ENCODE assay signal across 9 cellular contexts in genomic region chr13:114049026-114049425, GRCh38.
DNase-seq lines count a peak whose midpoint lies in the region; ATAC-seq and TF ChIP-seq lines count a peak whose summit lies in the region.
"Had no signal": no experiment of that assay in that cellular context is flagged by ENCODE, and none has a peak within 500 bp of the region (broad histone marks: within the 10 kb centered on the region; RNA-seq: fewer than 3 reads in every experiment).

No MANE protein-coding gene starts in this region.

- ATAC-seq in GM18909 (IDR thresholded peaks at IDR 0.05; ENCODE audit: poor library complexity, unreplicated experiment) (peak; percentile 72), HG03354 (IDR thresholded peaks at IDR 0.05; ENCODE audit: poor library complexity, severe bottlenecking, unreplicated experiment) (peak; percentile 56)

- no peaks in the 10 kb centered on the region for H3K9me3 Mint-ChIP-seq in activated T-helper 2 cell treated with anti-CD3 and anti-CD28 coated beads, Interferon-gamma antibody, Interleukin-2, Interleukin-4, amounts not matched to agents 10 μg/mL and 5 μg/mL and 100 μg/mL, durations not matched to agents 14 hours and 24 hours and 36 hours
- no peaks in the 10 kb centered on the region for H3K9me3 Mint-ChIP-seq in chondrocyte (ENCODE audit: low read depth)

- TF ChIP-seq CTCF in chondrocyte (IDR thresholded peaks at IDR 0.05), result no peak

- H3K4me3 ChIP-seq in H7 (ENCODE audit: insufficient read depth, low read depth, low read length), result no peak overlapping the region

- no peak for DNase-seq in activated T-helper 2 cell treated with anti-CD3 and anti-CD28 coated beads, Interferon-gamma antibody, Interleukin-2, Interleukin-4, amounts not matched to agents 10 μg/mL and 5 μg/mL and 100 μg/mL, durations not matched to agents 14 hours and 24 hours and 36 hours (ENCODE audit: low spot score)
- DNase-seq in stimulated activated CD4-positive, alpha-beta T cell treated with anti-CD3 and anti-CD28 coated beads, Interleukin-4, amount 100 ng/mL, for 48 hours (ENCODE audit: low read depth in 2 of 2), result peak; percentile 41 to 61
- DNase-seq in T-helper 9 cell, result no peak
- DNase-seq in chondrocyte (ENCODE audit: low spot score), result no peak
- no peak for DNase-seq in H7
- no peak for DNase-seq in erythroblast (lab: John Stamatoyannopoulos, UW)
- DNase-seq: NCI-H1105 had no signal

- no peak for TF ChIP-seq POLR2A in erythroblast (IDR thresholded peaks at IDR 0.05; ENCODE audit: low read length)

- peaks cover 12% of the 10 kb centered on the region for H3K4me1 Mint-ChIP-seq in activated T-helper 2 cell treated with anti-CD3 and anti-CD28 coated beads, Interferon-gamma antibody, Interleukin-2, Interleukin-4, amounts not matched to agents 10 μg/mL and 5 μg/mL and 100 μg/mL, durations not matched to agents 14 hours and 24 hours and 36 hours (ENCODE audit: low read depth)
- H3K4me1 Mint-ChIP-seq in chondrocyte (ENCODE audit: low read depth), result peaks cover 36% of the 10 kb centered on the region

- peaks cover 14% of the 10 kb centered on the region for H3K36me3 Mint-ChIP-seq in activated T-helper 2 cell treated with anti-CD3 and anti-CD28 coated beads, Interferon-gamma antibody, Interleukin-2, Interleukin-4, amounts not matched to agents 10 μg/mL and 5 μg/mL and 100 μg/mL, durations not matched to agents 14 hours and 24 hours and 36 hours (ENCODE audit: low read depth)
- peaks cover 12% of the 10 kb centered on the region for H3K36me3 Mint-ChIP-seq in chondrocyte (ENCODE audit: low read depth)

- intact Hi-C loops in activated T-helper 2 cell treated with anti-CD3 and anti-CD28 coated beads, Interferon-gamma antibody, Interleukin-2, Interleukin-4, amounts not matched to agents 10 μg/mL and 5 μg/mL and 100 μg/mL, durations not matched to agents 14 hours and 24 hours and 36 hours (cut with micrococcal nuclease), result no loop called here

- no peaks in the 10 kb centered on the region for H3K27me3 ChIP-seq in H7 (ENCODE audit: control insufficient read depth, insufficient read depth, low read length)

- no peak overlapping the region for H3K4me3 Mint-ChIP-seq in activated T-helper 2 cell treated with anti-CD3 and anti-CD28 coated beads, Interferon-gamma antibody, Interleukin-2, Interleukin-4, amounts not matched to agents 10 μg/mL and 5 μg/mL and 100 μg/mL, durations not matched to agents 14 hours and 24 hours and 36 hours (ENCODE audit: low read depth)
- no peak overlapping the region for H3K4me3 Mint-ChIP-seq in chondrocyte (ENCODE audit: unreplicated experiment)

- H3K36me3 ChIP-seq in H7 (replicated peaks; ENCODE audit: control insufficient read depth, insufficient read depth, low read length), result no peaks in the 10 kb centered on the region

- no peaks in the 10 kb centered on the region for H3K27me3 Mint-ChIP-seq in activated T-helper 2 cell treated with anti-CD3 and anti-CD28 coated beads, Interferon-gamma antibody, Interleukin-2, Interleukin-4, amounts not matched to agents 10 μg/mL and 5 μg/mL and 100 μg/mL, durations not matched to agents 14 hours and 24 hours and 36 hours (ENCODE audit: low read depth)
- H3K27me3 Mint-ChIP-seq in chondrocyte (ENCODE audit: low read depth), result no peaks in the 10 kb centered on the region

- peak overlapping the region; percentile 35 for H3K27ac Mint-ChIP-seq in activated T-helper 2 cell treated with anti-CD3 and anti-CD28 coated beads, Interferon-gamma antibody, Interleukin-2, Interleukin-4, amounts not matched to agents 10 μg/mL and 5 μg/mL and 100 μg/mL, durations not matched to agents 14 hours and 24 hours and 36 hours
- no peak overlapping the region for H3K27ac Mint-ChIP-seq in chondrocyte (ENCODE audit: unreplicated experiment)

Comparison
In these comparisons a context has a peak if more than half of its experiments do, and no peak if none do; other contexts are left out.
1. DNase-seq: peak in stimulated activated CD4-positive, alpha-beta T cell treated with anti-CD3 and anti-CD28 coated beads, Interleukin-4, amount 100 ng/mL, for 48 hours (2 of 2); none in activated T-helper 2 cell treated with anti-CD3 and anti-CD28 coated beads, Interferon-gamma antibody, Interleukin-2, Interleukin-4, amounts not matched to agents 10 μg/mL and 5 μg/mL and 100 μg/mL, durations not matched to agents 14 hours and 24 hours and 36 hours (single experiment), T-helper 9 cell (single experiment), chondrocyte (single experiment), H7 (single experiment) and erythroblast (0 of 2).